ENCODE assay signal across 15 cellular contexts in the genomic region with DNA sequence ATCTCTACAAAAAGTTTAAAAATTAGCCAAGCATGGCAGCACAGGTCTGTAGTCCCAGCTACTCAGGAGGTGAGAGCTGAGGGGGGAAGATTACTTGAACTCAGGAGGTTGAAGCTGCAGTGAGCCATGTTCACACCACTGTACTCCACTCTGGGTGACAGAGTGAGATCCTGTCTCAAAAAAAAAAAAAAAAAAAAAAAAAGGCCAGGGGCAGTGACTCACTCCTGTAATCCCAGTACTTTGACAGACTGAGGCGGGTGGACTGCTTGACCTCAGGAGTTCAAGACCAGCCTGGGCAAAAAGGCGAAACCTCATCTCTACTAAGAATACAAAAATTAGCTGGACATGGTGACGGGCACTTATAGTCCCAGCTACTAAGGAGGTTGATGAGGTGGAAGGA. TPM values are rescaled to one million over a fixed set of nuclear protein-coding genes. Genes with fewer than 3 reads are reported as not detected.
DNase-seq lines count a peak whose midpoint lies in the region; ATAC-seq and TF ChIP-seq lines count a peak whose summit lies in the region.
"Had no signal": no experiment of that assay in that cellular context is flagged by ENCODE, and none has a peak within 500 bp of the region (broad histone marks: within the 10 kb centered on the region; RNA-seq: fewer than 3 reads in every experiment).

No MANE protein-coding gene starts in this region.

- TF ChIP-seq CTCF in MCF 10A (IDR thresholded peaks at IDR 0.05; ENCODE audit: unreplicated experiment) (no peak), breast epithelium (IDR thresholded peaks at IDR 0.05) (no peak), Panc1 (IDR thresholded peaks at IDR 0.05) (no peak), epithelial cell of esophagus (IDR thresholded peaks at IDR 0.05; ENCODE audit: insufficient read depth, low read depth, low read length, missing control alignments) (no peak), left lung (IDR thresholded peaks at IDR 0.05) (no peak), CD14-positive monocyte (IDR thresholded peaks at IDR 0.05) (no peak)

- H3K9me3 ChIP-seq in breast epithelium (no peaks in the 10 kb centered on the region), Panc1 (ENCODE audit: control insufficient read depth, insufficient read depth, low read depth, low read length) (no peaks in the 10 kb centered on the region), left lung (no peaks in the 10 kb centered on the region)

- in situ Hi-C loops in Panc1 (cut with HindIII; ENCODE audit: low pct_unique_long_range_greater_than_20kb, low sequenced_read_pairs): no loop called here

- H3K27ac ChIP-seq in breast epithelium: no peak overlapping the region
- H3K27ac ChIP-seq in Panc1 (ENCODE audit: low read length): no peak overlapping the region
- H3K27ac ChIP-seq in left lung: no peak overlapping the region

- H3K4me1 Mint-ChIP-seq in MCF 10A (ENCODE audit: insufficient read depth, unreplicated experiment) (no peaks in the 10 kb centered on the region), CD14-positive monocyte (no peaks in the 10 kb centered on the region)

- peak; percentile 26 for DNase-seq in MCF 10A (ENCODE audit: unreplicated experiment)
- DNase-seq in breast epithelium (ENCODE audit: low spot score in 2 of 2): no peak
- DNase-seq in Panc1 (ENCODE audit: low read depth, low spot score): no peak
- DNase-seq in epithelial cell of esophagus (ENCODE audit: low read depth): peak; percentile 28
- DNase-seq in left lung: no peak
- DNase-seq in CD14-positive monocyte (ENCODE audit: low spot score): no peak
- no peak for DNase-seq in HuH-7.5 (ENCODE audit: low spot score)
- DNase-seq: COR-L47; hippocampal formation; NCI-H187; NCI-H524; posterior cingulate gyrus; stimulated activated CD4-positive, alpha-beta T cell treated with anti-CD3 and anti-CD28 coated beads, Interleukin-12 subunit alpha, Interleukin-12 subunit beta, amount 100 ng/mL, for 4 hours; stimulated activated naive CD8-positive, alpha-beta T cell treated with anti-CD3 and anti-CD28 coated beads, Interleukin-15, amount 100 ng/mL, for 72 hours had no signal

- H3K4me3 Mint-ChIP-seq in MCF 10A (ENCODE audit: unreplicated experiment): no peak overlapping the region
- no peak overlapping the region for H3K4me3 Mint-ChIP-seq in CD14-positive monocyte
- H3K4me3 Mint-ChIP-seq: stimulated activated naive CD8-positive, alpha-beta T cell treated with anti-CD3 and anti-CD28 coated beads, Interleukin-15, amount 100 ng/mL, for 72 hours had no signal

- H3K27me3 Mint-ChIP-seq in MCF 10A (ENCODE audit: insufficient read depth, unreplicated experiment) (no peaks in the 10 kb centered on the region), CD14-positive monocyte (ENCODE audit: low read depth in 3 of 3) (no peaks in the 10 kb centered on the region)
- H3K27me3 Mint-ChIP-seq: stimulated activated naive CD8-positive, alpha-beta T cell treated with anti-CD3 and anti-CD28 coated beads, Interleukin-15, amount 100 ng/mL, for 72 hours had no signal

- H3K4me1 ChIP-seq in breast epithelium (no peaks in the 10 kb centered on the region), Panc1 (ENCODE audit: control insufficient read depth, insufficient read depth, low read length) (no peaks in the 10 kb centered on the region), left lung (no peaks in the 10 kb centered on the region)

- POLR2A ChIA-PET in MCF 10A (lab: Yijun Ruan, JAX) (no interaction called here), Panc1 (lab: Charles Lee) (interaction anchor here (0.6 to 0.7 kb wide), 2 partner anchors 11 to 23 kb away, joined by 6 to 13 read pairs; no protein-coding TSS in a partner anchor)

- ATAC-seq in Panc1: 0 out of 2 replicates have a peak, but pooled peaks have one; percentile 38
- ATAC-seq in left lung: no peak
- ATAC-seq in GM19467 (IDR thresholded peaks at IDR 0.05; ENCODE audit: unreplicated experiment): no peak
- ATAC-seq: stimulated activated naive CD8-positive, alpha-beta T cell treated with anti-CD3 and anti-CD28 coated beads, Interleukin-15, amount 100 ng/mL, for 72 hours had no signal

- no peak overlapping the region for H3K27ac Mint-ChIP-seq in MCF 10A (ENCODE audit: low read depth, unreplicated experiment)
- peak overlapping the region in 2 of 7 donors; percentile 6 to 69 for H3K27ac Mint-ChIP-seq in CD14-positive monocyte
- H3K27ac Mint-ChIP-seq: stimulated activated naive CD8-positive, alpha-beta T cell treated with anti-CD3 and anti-CD28 coated beads, Interleukin-15, amount 100 ng/mL, for 72 hours had no signal

- H3K9me3 Mint-ChIP-seq in MCF 10A (ENCODE audit: unreplicated experiment) (no peaks in the 10 kb centered on the region), CD14-positive monocyte (no peaks in the 10 kb centered on the region)
- H3K9me3 Mint-ChIP-seq: stimulated activated naive CD8-positive, alpha-beta T cell treated with anti-CD3 and anti-CD28 coated beads, Interleukin-15, amount 100 ng/mL, for 72 hours had no signal

- H3K4me3 ChIP-seq in breast epithelium (no peak overlapping the region), Panc1 (ENCODE audit: low read depth in 2 of 2, low read length in 2 of 2) (no peak overlapping the region), epithelial cell of esophagus (ENCODE audit: low read length) (no peak overlapping the region), left lung (no peak overlapping the region)

- H3K36me3 Mint-ChIP-seq in MCF 10A (ENCODE audit: insufficient read depth, unreplicated experiment) (peaks cover 84% of the 10 kb centered on the region), CD14-positive monocyte (peaks cover 57 to 73% of the 10 kb centered on the region in 2 donors)

- no peaks in the 10 kb centered on the region for H3K27me3 ChIP-seq in breast epithelium
- no peaks in the 10 kb centered on the region for H3K27me3 ChIP-seq in Panc1 (ENCODE audit: control insufficient read depth, insufficient read depth, low read length)
- no peaks in the 10 kb centered on the region for H3K27me3 ChIP-seq in left lung

- BruUV-seq in MCF 10A (replicated peaks; lab: Mats Ljungman, UMichigan) (no TSS peak), Panc1 (replicated peaks; lab: Mats Ljungman, UMichigan) (no TSS peak)

- intact Hi-C loops in MCF 10A (cut with micrococcal nuclease): no loop called here
- intact Hi-C loops in breast epithelium (cut with DNase I; ENCODE audit: low total_unique reads): no loop called here
- intact Hi-C loops in Panc1 (cut with micrococcal nuclease; ENCODE audit: unreplicated experiment): no loop called here
- intact Hi-C loops in left lung (cut with DNase I): no loop called here
- intact Hi-C loops in CD14-positive monocyte (cut with micrococcal nuclease): no loop called here

- TF ChIP-seq POLR2A in breast epithelium (IDR thresholded peaks at IDR 0.05): no peak

- CTCF ChIA-PET in MCF 10A (lab: Yijun Ruan, JAX) (interaction anchor here (0.5 to 7.4 kb wide), 4 partner anchors 12 to 328 kb away, joined by 3 to 56 read pairs (median 9); no protein-coding TSS in a partner anchor), Panc1 (lab: Charles Lee) (no interaction called here)

- H3K36me3 ChIP-seq in breast epithelium (peaks cover 4% of the 10 kb centered on the region), Panc1 (ENCODE audit: control insufficient read depth, insufficient read depth, low read length) (peaks cover 43% of the 10 kb centered on the region), left lung (peaks cover 0 to 87% of the 10 kb centered on the region in 2 donors)

RNA-seq across cellular contexts. Expression of gene PUM2, which starts 37.0 kb away (rescaled TPM):
- 86.7 and 94.0 TPM in 2 replicates for total RNA-seq in MCF 10A (2022)
- 10 to 100 TPM; 69.3 to 94.0 (median 92.8) TPM for total RNA-seq in breast epithelium
- 85.6 TPM for total RNA-seq in Panc1 (2021; ENCODE audit: unreplicated experiment)
- 30.1 TPM for polyA plus RNA-seq in Panc1 (2012; ENCODE audit: insufficient read length)
- total RNA-seq in left lung: 10 to 100 TPM; 86.4 to 97.6 TPM
- 1 to 10 TPM; 7.2 to 8.3 TPM for polyA plus RNA-seq in CD14-positive monocyte

Comparison
In these comparisons a context has a peak if more than half of its experiments do, and no peak if none do; other contexts are left out.
1. DNase-seq: peak in MCF 10A (single experiment) and epithelial cell of esophagus (single experiment); none in breast epithelium (0 of 2), Panc1 (single experiment), left lung (0 of 2), CD14-positive monocyte (single experiment) and HuH-7.5 (single experiment).